In the genomic region with DNA sequence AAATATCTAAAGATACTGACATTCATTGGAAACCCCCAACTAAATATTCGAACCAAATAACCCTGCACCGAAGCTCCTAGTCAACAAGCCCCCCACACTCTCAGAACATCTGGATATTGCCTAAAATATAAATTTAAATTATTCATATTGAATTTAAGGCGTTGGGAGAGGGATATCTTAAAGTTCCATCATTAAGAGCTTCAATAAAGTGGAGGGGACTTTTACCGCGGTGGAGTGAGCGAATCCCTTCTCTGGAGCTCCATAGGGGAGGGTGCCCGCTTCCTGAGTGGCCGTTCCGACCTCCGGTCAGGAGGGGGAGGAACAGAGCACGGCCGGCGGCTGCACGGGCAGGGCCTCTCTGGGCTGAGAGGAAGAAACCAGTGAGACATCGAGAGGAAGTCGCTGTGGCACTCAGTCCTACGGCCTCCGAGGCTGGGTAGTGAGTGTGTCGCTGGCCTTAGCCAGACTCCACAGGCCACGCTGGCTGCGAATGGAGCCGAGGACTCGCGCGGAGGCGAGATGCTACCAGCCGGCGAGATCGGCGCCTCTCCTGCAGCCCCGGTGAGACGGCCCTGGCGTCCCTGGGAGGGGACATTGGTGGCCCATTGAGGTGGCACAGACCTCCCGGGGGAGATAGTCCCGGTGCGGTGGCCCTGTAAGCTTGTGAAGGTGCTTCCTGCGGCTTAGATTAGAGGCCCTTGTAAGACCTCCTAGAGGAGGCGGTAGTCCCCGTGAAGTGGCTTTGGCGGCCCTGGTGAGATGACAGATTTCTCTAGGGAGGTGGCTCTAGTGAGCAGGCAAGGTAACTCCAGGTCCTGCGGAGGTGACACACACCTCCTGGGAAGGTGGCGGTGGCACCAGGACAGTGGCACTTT, we compare ENCODE assay signal across 1 cellular context.
TF ChIP-seq lines count a peak whose summit lies in the region.

A gene (plus strand): TSS at position 405 of the 875 bp plus-strand sequence. CDS start 115 bp downstream, at position 520.

TF ChIP-seq in HEK293, 187 proteins besides CTCF, POLR2A, EP300 and RAD21 (continued from another document and continues in another):
- TF ChIP-seq, protein P1, sequence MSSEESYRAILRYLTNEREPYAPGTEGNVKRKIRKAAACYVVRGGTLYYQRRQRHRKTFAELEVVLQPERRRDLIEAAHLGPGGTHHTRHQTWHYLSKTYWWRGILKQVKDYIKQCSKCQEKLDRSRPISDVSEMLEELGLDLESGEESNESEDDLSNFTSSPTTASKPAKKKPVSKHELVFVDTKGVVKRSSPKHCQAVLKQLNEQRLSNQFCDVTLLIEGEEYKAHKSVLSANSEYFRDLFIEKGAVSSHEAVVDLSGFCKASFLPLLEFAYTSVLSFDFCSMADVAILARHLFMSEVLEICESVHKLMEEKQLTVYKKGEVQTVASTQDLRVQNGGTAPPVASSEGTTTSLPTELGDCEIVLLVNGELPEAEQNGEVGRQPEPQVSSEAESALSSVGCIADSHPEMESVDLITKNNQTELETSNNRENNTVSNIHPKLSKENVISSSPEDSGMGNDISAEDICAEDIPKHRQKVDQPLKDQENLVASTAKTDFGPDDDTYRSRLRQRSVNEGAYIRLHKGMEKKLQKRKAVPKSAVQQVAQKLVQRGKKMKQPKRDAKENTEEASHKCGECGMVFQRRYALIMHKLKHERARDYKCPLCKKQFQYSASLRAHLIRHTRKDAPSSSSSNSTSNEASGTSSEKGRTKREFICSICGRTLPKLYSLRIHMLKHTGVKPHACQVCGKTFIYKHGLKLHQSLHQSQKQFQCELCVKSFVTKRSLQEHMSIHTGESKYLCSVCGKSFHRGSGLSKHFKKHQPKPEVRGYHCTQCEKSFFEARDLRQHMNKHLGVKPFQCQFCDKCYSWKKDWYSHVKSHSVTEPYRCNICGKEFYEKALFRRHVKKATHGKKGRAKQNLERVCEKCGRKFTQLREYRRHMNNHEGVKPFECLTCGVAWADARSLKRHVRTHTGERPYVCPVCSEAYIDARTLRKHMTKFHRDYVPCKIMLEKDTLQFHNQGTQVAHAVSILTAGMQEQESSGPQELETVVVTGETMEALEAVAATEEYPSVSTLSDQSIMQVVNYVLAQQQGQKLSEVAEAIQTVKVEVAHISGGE (tag by site-specific recombination; conservative IDR thresholded peaks at IDR 0.05; ENCODE audit: low read depth) = peak; percentile 94
- no peak for TF ChIP-seq ZNF530 (tag by site-specific recombination; IDR thresholded peaks at IDR 0.05; ENCODE audit: low read depth)
- TF ChIP-seq ZNF544 (tag by site-specific recombination; IDR thresholded peaks at IDR 0.05) = no peak
- TF ChIP-seq, protein P2, sequence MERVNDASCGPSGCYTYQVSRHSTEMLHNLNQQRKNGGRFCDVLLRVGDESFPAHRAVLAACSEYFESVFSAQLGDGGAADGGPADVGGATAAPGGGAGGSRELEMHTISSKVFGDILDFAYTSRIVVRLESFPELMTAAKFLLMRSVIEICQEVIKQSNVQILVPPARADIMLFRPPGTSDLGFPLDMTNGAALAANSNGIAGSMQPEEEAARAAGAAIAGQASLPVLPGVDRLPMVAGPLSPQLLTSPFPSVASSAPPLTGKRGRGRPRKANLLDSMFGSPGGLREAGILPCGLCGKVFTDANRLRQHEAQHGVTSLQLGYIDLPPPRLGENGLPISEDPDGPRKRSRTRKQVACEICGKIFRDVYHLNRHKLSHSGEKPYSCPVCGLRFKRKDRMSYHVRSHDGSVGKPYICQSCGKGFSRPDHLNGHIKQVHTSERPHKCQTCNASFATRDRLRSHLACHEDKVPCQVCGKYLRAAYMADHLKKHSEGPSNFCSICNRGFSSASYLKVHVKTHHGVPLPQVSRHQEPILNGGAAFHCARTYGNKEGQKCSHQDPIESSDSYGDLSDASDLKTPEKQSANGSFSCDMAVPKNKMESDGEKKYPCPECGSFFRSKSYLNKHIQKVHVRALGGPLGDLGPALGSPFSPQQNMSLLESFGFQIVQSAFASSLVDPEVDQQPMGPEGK (tag by site-specific recombination; IDR thresholded peaks at IDR 0.05) = no peak
- TF ChIP-seq ZNF610 (tag by site-specific recombination; IDR thresholded peaks at IDR 0.05; ENCODE audit: borderline replicate concordance) = no peak
- no peak for TF ChIP-seq ZNF423 (tag by site-specific recombination; IDR thresholded peaks at IDR 0.05)
- no peak; the same call in 1 of the 2 replicates for TF ChIP-seq ZNF324 (tag by site-specific recombination; IDR thresholded peaks at IDR 0.05)
- TF ChIP-seq ZSCAN30 (tag by site-specific recombination; IDR thresholded peaks at IDR 0.05) = peak; percentile 92
- peak; percentile 70 for TF ChIP-seq ZNF335 (tag by site-specific recombination; conservative IDR thresholded peaks at IDR 0.05)
- TF ChIP-seq ZNF776 (tag by site-specific recombination; IDR thresholded peaks at IDR 0.05; ENCODE audit: borderline replicate concordance) = no peak
- no peak for TF ChIP-seq ZNF202 (tag by site-specific recombination; IDR thresholded peaks at IDR 0.05; ENCODE audit: borderline replicate concordance)
- TF ChIP-seq, protein P3, sequence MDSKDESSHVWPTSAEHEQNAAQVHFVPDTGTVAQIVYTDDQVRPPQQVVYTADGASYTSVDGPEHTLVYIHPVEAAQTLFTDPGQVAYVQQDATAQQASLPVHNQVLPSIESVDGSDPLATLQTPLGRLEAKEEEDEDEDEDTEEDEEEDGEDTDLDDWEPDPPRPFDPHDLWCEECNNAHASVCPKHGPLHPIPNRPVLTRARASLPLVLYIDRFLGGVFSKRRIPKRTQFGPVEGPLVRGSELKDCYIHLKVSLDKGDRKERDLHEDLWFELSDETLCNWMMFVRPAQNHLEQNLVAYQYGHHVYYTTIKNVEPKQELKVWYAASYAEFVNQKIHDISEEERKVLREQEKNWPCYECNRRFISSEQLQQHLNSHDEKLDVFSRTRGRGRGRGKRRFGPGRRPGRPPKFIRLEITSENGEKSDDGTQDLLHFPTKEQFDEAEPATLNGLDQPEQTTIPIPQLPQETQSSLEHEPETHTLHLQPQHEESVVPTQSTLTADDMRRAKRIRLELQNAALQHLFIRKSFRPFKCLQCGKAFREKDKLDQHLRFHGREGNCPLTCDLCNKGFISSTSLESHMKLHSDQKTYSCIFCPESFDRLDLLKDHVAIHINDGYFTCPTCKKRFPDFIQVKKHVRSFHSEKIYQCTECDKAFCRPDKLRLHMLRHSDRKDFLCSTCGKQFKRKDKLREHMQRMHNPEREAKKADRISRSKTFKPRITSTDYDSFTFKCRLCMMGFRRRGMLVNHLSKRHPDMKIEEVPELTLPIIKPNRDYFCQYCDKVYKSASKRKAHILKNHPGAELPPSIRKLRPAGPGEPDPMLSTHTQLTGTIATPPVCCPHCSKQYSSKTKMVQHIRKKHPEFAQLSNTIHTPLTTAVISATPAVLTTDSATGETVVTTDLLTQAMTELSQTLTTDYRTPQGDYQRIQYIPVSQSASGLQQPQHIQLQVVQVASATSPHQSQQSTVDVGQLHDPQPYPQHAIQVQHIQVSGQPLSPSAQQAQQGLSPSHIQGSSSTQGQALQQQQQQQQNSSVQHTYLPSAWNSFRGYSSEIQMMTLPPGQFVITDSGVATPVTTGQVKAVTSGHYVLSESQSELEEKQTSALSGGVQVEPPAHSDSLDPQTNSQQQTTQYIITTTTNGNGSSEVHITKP (tag by site-specific recombination; IDR thresholded peaks at IDR 0.05) = peak; percentile 51
- no peak for TF ChIP-seq ZNF174 (tag by site-specific recombination; IDR thresholded peaks at IDR 0.05)
- TF ChIP-seq ZEB2 (tag by site-specific recombination; IDR thresholded peaks at IDR 0.05) = peak; percentile 73
- TF ChIP-seq ZBTB20 (tag by site-specific recombination; IDR thresholded peaks at IDR 0.05) = peak; percentile 11; the same call in 1 of the 2 replicates
- TF ChIP-seq, protein P4, sequence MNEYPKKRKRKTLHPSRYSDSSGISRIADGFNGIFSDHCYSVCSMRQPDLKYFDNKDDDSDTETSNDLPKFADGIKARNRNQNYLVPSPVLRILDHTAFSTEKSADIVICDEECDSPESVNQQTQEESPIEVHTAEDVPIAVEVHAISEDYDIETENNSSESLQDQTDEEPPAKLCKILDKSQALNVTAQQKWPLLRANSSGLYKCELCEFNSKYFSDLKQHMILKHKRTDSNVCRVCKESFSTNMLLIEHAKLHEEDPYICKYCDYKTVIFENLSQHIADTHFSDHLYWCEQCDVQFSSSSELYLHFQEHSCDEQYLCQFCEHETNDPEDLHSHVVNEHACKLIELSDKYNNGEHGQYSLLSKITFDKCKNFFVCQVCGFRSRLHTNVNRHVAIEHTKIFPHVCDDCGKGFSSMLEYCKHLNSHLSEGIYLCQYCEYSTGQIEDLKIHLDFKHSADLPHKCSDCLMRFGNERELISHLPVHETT (tag by site-specific recombination; IDR thresholded peaks at IDR 0.05) = peak; percentile 73; the same call in 1 of the 2 replicates
- no peak for TF ChIP-seq ZNF701 (tag by site-specific recombination; IDR thresholded peaks at IDR 0.05)
- TF ChIP-seq SCRT1 (tag by site-specific recombination; IDR thresholded peaks at IDR 0.05; ENCODE audit: borderline replicate concordance) = no peak
- TF ChIP-seq REPIN1 (tag by site-specific recombination; IDR thresholded peaks at IDR 0.05; ENCODE audit: low read depth) = peak; percentile 51; the same call in 1 of the 2 replicates
- TF ChIP-seq ZNF404 (tag by site-specific recombination; IDR thresholded peaks at IDR 0.05) = no peak
- TF ChIP-seq, protein P5, sequence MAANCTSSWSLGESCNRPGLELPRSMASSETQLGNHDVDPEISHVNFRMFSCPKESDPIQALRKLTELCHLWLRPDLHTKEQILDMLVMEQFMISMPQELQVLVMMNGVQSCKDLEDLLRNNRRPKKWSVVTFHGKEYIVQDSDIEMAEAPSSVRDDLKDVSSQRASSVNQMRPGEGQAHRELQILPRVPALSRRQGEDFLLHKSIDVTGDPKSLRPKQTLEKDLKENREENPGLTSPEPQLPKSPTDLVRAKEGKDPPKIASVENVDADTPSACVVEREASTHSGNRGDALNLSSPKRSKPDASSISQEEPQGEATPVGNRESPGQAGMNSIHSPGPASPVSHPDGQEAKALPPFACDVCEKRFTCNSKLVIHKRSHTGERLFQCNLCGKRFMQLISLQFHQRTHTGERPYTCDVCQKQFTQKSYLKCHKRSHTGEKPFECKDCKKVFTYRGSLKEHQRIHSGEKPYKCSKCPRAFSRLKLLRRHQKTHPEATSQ (tag by site-specific recombination; IDR thresholded peaks at IDR 0.05) = peak; percentile 46; the same call in 1 of the 2 replicates
- TF ChIP-seq ZNF302 (tag by site-specific recombination; IDR thresholded peaks at IDR 0.05; ENCODE audit: low read depth) = no peak
- TF ChIP-seq ZNF510 (tag by site-specific recombination; IDR thresholded peaks at IDR 0.05; ENCODE audit: insufficient replicate concordance) = no peak
- peak; percentile 68; the same call in 1 of the 2 replicates for TF ChIP-seq ZNF391 (tag by site-specific recombination; IDR thresholded peaks at IDR 0.05; ENCODE audit: borderline replicate concordance, low read depth)
- peak; percentile 54; the same call in 1 of the 2 replicates for TF ChIP-seq ZNF76 (tag by site-specific recombination; IDR thresholded peaks at IDR 0.05; ENCODE audit: borderline replicate concordance, low read depth)
- TF ChIP-seq, protein P6, sequence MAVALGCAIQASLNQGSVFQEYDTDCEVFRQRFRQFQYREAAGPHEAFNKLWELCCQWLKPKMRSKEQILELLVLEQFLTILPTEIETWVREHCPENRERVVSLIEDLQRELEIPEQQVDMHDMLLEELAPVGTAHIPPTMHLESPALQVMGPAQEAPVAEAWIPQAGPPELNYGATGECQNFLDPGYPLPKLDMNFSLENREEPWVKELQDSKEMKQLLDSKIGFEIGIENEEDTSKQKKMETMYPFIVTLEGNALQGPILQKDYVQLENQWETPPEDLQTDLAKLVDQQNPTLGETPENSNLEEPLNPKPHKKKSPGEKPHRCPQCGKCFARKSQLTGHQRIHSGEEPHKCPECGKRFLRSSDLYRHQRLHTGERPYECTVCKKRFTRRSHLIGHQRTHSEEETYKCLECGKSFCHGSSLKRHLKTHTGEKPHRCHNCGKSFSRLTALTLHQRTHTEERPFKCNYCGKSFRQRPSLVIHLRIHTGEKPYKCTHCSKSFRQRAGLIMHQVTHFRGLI (tag by site-specific recombination; IDR thresholded peaks at IDR 0.05) = no peak
- no peak; the same call in 1 of the 2 replicates for TF ChIP-seq KLF9 (tag by site-specific recombination; IDR thresholded peaks at IDR 0.05; ENCODE audit: low read depth)
- TF ChIP-seq, protein P7, sequence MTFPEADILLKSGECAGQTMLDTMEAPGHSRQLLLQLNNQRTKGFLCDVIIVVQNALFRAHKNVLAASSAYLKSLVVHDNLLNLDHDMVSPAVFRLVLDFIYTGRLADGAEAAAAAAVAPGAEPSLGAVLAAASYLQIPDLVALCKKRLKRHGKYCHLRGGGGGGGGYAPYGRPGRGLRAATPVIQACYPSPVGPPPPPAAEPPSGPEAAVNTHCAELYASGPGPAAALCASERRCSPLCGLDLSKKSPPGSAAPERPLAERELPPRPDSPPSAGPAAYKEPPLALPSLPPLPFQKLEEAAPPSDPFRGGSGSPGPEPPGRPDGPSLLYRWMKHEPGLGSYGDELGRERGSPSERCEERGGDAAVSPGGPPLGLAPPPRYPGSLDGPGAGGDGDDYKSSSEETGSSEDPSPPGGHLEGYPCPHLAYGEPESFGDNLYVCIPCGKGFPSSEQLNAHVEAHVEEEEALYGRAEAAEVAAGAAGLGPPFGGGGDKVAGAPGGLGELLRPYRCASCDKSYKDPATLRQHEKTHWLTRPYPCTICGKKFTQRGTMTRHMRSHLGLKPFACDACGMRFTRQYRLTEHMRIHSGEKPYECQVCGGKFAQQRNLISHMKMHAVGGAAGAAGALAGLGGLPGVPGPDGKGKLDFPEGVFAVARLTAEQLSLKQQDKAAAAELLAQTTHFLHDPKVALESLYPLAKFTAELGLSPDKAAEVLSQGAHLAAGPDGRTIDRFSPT (tag by site-specific recombination; IDR thresholded peaks at IDR 0.05) = peak; percentile 91
- no peak for TF ChIP-seq OSR2 (tag by site-specific recombination; IDR thresholded peaks at IDR 0.05)
- TF ChIP-seq, protein P8, sequence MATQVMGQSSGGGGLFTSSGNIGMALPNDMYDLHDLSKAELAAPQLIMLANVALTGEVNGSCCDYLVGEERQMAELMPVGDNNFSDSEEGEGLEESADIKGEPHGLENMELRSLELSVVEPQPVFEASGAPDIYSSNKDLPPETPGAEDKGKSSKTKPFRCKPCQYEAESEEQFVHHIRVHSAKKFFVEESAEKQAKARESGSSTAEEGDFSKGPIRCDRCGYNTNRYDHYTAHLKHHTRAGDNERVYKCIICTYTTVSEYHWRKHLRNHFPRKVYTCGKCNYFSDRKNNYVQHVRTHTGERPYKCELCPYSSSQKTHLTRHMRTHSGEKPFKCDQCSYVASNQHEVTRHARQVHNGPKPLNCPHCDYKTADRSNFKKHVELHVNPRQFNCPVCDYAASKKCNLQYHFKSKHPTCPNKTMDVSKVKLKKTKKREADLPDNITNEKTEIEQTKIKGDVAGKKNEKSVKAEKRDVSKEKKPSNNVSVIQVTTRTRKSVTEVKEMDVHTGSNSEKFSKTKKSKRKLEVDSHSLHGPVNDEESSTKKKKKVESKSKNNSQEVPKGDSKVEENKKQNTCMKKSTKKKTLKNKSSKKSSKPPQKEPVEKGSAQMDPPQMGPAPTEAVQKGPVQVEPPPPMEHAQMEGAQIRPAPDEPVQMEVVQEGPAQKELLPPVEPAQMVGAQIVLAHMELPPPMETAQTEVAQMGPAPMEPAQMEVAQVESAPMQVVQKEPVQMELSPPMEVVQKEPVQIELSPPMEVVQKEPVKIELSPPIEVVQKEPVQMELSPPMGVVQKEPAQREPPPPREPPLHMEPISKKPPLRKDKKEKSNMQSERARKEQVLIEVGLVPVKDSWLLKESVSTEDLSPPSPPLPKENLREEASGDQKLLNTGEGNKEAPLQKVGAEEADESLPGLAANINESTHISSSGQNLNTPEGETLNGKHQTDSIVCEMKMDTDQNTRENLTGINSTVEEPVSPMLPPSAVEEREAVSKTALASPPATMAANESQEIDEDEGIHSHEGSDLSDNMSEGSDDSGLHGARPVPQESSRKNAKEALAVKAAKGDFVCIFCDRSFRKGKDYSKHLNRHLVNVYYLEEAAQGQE (tag by site-specific recombination; IDR thresholded peaks at IDR 0.05) = 0 out of 2 replicates have a peak, but pooled peaks have one; percentile 32
- no peak for TF ChIP-seq ZNF274 (IDR thresholded peaks at IDR 0.05; ENCODE audit: low read length)
- TF ChIP-seq ZNF274 (tag by site-specific recombination; IDR thresholded peaks at IDR 0.05; ENCODE audit: borderline replicate concordance) = no peak
- no peak for TF ChIP-seq ZNF571 (tag by site-specific recombination; IDR thresholded peaks at IDR 0.05)
